In genomic region chr1:23163395-23163794, GRCh38 we compare ENCODE assay signal across 28 cellular contexts. TPM values are rescaled to one million over a fixed set of nuclear protein-coding genes. Genes with fewer than 3 reads are reported as not detected.
DNase-seq lines count a peak whose midpoint lies in the region; ATAC-seq and TF ChIP-seq lines count a peak whose summit lies in the region.
"Had no signal": no experiment of that assay in that cellular context is flagged by ENCODE, and none has a peak within 500 bp of the region (broad histone marks: within the 10 kb centered on the region; RNA-seq: fewer than 3 reads in every experiment).

No MANE protein-coding gene starts in this region.

- no peak overlapping the region for H3K27ac Mint-ChIP-seq in activated T-helper 2 cell treated with anti-CD3 and anti-CD28 coated beads, Interferon-gamma antibody, Interleukin-2, Interleukin-4, amounts not matched to agents 10 μg/mL and 5 μg/mL and 100 μg/mL, durations not matched to agents 14 hours and 24 hours and 36 hours
- H3K27ac Mint-ChIP-seq: activated naive CD4-positive, alpha-beta T cell treated with anti-CD3 and anti-CD28 coated beads, Interleukin-2, amount 50 U/mL, for 72 hours; activated T-helper 1 cell treated with anti-CD3 and anti-CD28 coated beads, Interleukin-12 subunit alpha, Interleukin-12 subunit beta, Interleukin-2, Interleukin-4 antibody, amounts not matched to agents 30 ng/mL and 10 ng/mL and 1 ng/mL, durations not matched to agents 14 hours and 24 hours and 36 hours; CD8-positive, alpha-beta T cell; stimulated activated naive CD8-positive, alpha-beta T cell treated with anti-CD3 and anti-CD28 coated beads, Interleukin-15, amount 100 ng/mL, for 72 hours had no signal

- H3K4me3 ChIP-seq in IMR-90 (ENCODE audit: insufficient read depth, low read depth, low read length) (no peak overlapping the region), fibroblast of villous mesenchyme (ENCODE audit: low read depth, low read length) (no peak overlapping the region)
- H3K4me3 ChIP-seq: gastrocnemius medialis, tibial artery had no signal

- no peak overlapping the region; the same call in 1 of the 2 replicates for H2AK5ac ChIP-seq in IMR-90 (ENCODE audit: low read depth, low read length)

- H3K18ac ChIP-seq in IMR-90 (ENCODE audit: low read depth, low read length), result peak overlapping the region; percentile 36; the same call in 1 of the 2 replicates

- H3K9me3 ChIP-seq in IMR-90 (ENCODE audit: control insufficient read depth, insufficient read depth, low read length), result no peaks in the 10 kb centered on the region
- H3K9me3 ChIP-seq: gastrocnemius medialis, tibial artery had no signal

- H3K27me3 ChIP-seq in IMR-90 (ENCODE audit: control insufficient read depth, insufficient read depth, low read length), result no peaks in the 10 kb centered on the region
- H3K27me3 ChIP-seq: gastrocnemius medialis, tibial artery had no signal

- H4K20me1 ChIP-seq in IMR-90 (ENCODE audit: insufficient read depth, low read length), result peaks cover 95% of the 10 kb centered on the region

- intact Hi-C loops in IMR-90 (cut with micrococcal nuclease), result no loop called here
- intact Hi-C loops in activated T-helper 2 cell treated with anti-CD3 and anti-CD28 coated beads, Interferon-gamma antibody, Interleukin-2, Interleukin-4, amounts not matched to agents 10 μg/mL and 5 μg/mL and 100 μg/mL, durations not matched to agents 14 hours and 24 hours and 36 hours (cut with micrococcal nuclease), result no loop called here

- 0 out of 2 replicates have a peak overlapping the region, but pooled peaks have one; percentile 9 for H3K14ac ChIP-seq in IMR-90 (replicated peaks; ENCODE audit: low read depth, low read length)

- H2AFZ ChIP-seq in IMR-90 (replicated peaks; ENCODE audit: low read length, poor library complexity), result no peak overlapping the region
- H2AFZ ChIP-seq: parathyroid adenoma had no signal

- DNase-seq in IMR-90 (no peak), amniotic epithelial cell (ENCODE audit: low read depth) (peak; percentile 55), fibroblast of villous mesenchyme (ENCODE audit: low read depth) (peak; percentile 63), medulla oblongata (ENCODE audit: extremely low spot score) (no peak), GM13976 (ENCODE audit: low spot score) (no peak)
- no peak for DNase-seq in stimulated activated CD4-positive, alpha-beta T cell treated with anti-CD3 and anti-CD28 coated beads, Interleukin-4, amount 100 ng/mL, for 1 hour
- no peak for DNase-seq in activated T-helper 2 cell treated with anti-CD3 and anti-CD28 coated beads, Interferon-gamma antibody, Interleukin-2, Interleukin-4, amounts not matched to agents 10 μg/mL and 5 μg/mL and 100 μg/mL, durations not matched to agents 14 hours and 24 hours and 36 hours (ENCODE audit: low spot score)
- DNase-seq: activated CD4-positive, alpha-beta T cell treated with anti-CD3 and anti-CD28 coated beads, Interleukin-2, amount 50 U/mL, for 4 hours; AML-193; CD8-positive, alpha-beta T cell; DMS 273 treated with DMSO at 0.1 percent for 48 hours; gastrocnemius medialis; left ventricle myocardium superior; NCI-H1694 treated with DMSO at 0.1 percent for 48 hours; NCI-H69; right cardiac atrium; stimulated activated CD4-positive, alpha-beta T cell treated with anti-CD3 and anti-CD28 coated beads, Interleukin-12 subunit alpha, Interleukin-12 subunit beta, amount 100 ng/mL, for 4 hours; stimulated activated naive CD8-positive, alpha-beta T cell treated with anti-CD3 and anti-CD28 coated beads, Interleukin-15, amount 100 ng/mL, for 72 hours; T-helper 2 cell; tibial artery had no signal

- POLR2A ChIA-PET in IMR-90 (lab: Charles Lee; ENCODE audit: unreplicated experiment), result interaction anchor here (0.7 kb wide), 1 partner anchor 181 kb away, joined by 17 read pairs; the partner anchor contains the start of gene HNRNPR

- H3K27ac ChIP-seq in IMR-90 (ENCODE audit: insufficient read depth, low read length), result no peak overlapping the region
- H3K27ac ChIP-seq: gastrocnemius medialis, KMS-11, parathyroid adenoma, tibial artery, VCaP had no signal

- WGBS in IMR-90 (ENCODE audit: extremely low coverage in 2 of 2, insufficient read length in 1 of 2), 2 experiments, result no CpG with 5 or more reads among the region's 3 CpGs

- H3K4me3 Mint-ChIP-seq in activated T-helper 2 cell treated with anti-CD3 and anti-CD28 coated beads, Interferon-gamma antibody, Interleukin-2, Interleukin-4, amounts not matched to agents 10 μg/mL and 5 μg/mL and 100 μg/mL, durations not matched to agents 14 hours and 24 hours and 36 hours (ENCODE audit: low read depth), result no peak overlapping the region
- H3K4me3 Mint-ChIP-seq: activated T-helper 1 cell treated with anti-CD3 and anti-CD28 coated beads, Interleukin-12 subunit alpha, Interleukin-12 subunit beta, Interleukin-2, Interleukin-4 antibody, amounts not matched to agents 30 ng/mL and 10 ng/mL and 1 ng/mL, durations not matched to agents 14 hours and 24 hours and 36 hours; CD8-positive, alpha-beta T cell; stimulated activated naive CD8-positive, alpha-beta T cell treated with anti-CD3 and anti-CD28 coated beads, Interleukin-15, amount 100 ng/mL, for 72 hours had no signal

- dilution Hi-C loops in IMR-90 (cut with HindIII; ENCODE audit: low sequenced_read_pairs, unreplicated experiment), result no loop called here

- in situ Hi-C loops in IMR-90 (cut with MboI; ENCODE audit: low sequenced_read_pairs) (no loop called here), GM13976 (cut with MboI; ENCODE audit: low sequenced_read_pairs, unreplicated experiment) (no loop called here)

- no peak overlapping the region for H2BK20ac ChIP-seq in IMR-90 (ENCODE audit: low read depth, low read length)

- peaks cover 3% of the 10 kb centered on the region for H3K36me3 Mint-ChIP-seq in activated T-helper 2 cell treated with anti-CD3 and anti-CD28 coated beads, Interferon-gamma antibody, Interleukin-2, Interleukin-4, amounts not matched to agents 10 μg/mL and 5 μg/mL and 100 μg/mL, durations not matched to agents 14 hours and 24 hours and 36 hours (ENCODE audit: low read depth)
- H3K36me3 Mint-ChIP-seq: activated naive CD4-positive, alpha-beta T cell treated with anti-CD3 and anti-CD28 coated beads, Interleukin-2, amount 50 U/mL, for 72 hours had no signal

- H3K36me3 ChIP-seq in IMR-90 (ENCODE audit: control insufficient read depth, insufficient read depth, low read length), result no peaks in the 10 kb centered on the region
- H3K36me3 ChIP-seq: gastrocnemius medialis, tibial artery had no signal

- TF ChIP-seq POLR2A in IMR-90 (IDR thresholded peaks at IDR 0.05; ENCODE audit: low read depth, low read length), result no peak

- H3K79me1 ChIP-seq in IMR-90 (ENCODE audit: low read depth in 1 of 2, low read length in 2 of 2), result peaks cover 2 to 50% of the 10 kb centered on the region in 2 experiments; a peak in 2 of 4 replicates

- BruUV-seq in IMR-90 (replicated peaks; lab: Mats Ljungman, UMichigan), result no TSS peak

- H3K56ac ChIP-seq in IMR-90 (ENCODE audit: extremely low read depth, insufficient read depth, low read length), result no peak overlapping the region

- no peak overlapping the region for H3K4ac ChIP-seq in IMR-90 (ENCODE audit: low read depth, low read length)

- H3K23ac ChIP-seq in IMR-90 (ENCODE audit: low read depth, low read length), result no peak overlapping the region

- no peak overlapping the region for H2BK120ac ChIP-seq in IMR-90 (ENCODE audit: low read depth, low read length)

- H3K4me1 ChIP-seq in IMR-90 (ENCODE audit: control insufficient read depth, insufficient read depth, low read length), result peaks cover 4% of the 10 kb centered on the region

- no peak overlapping the region for H2BK5ac ChIP-seq in IMR-90 (ENCODE audit: low read depth, low read length, poor library complexity, severe bottlenecking)

- H3K4me2 ChIP-seq in IMR-90 (ENCODE audit: low read depth, low read length), result peak overlapping the region; percentile 51; the same call in 1 of the 2 replicates
- H3K4me2 ChIP-seq: KMS-11 had no signal

- H2BK15ac ChIP-seq in IMR-90 (ENCODE audit: low read depth, low read length), result no peak overlapping the region

- H3K9me1 ChIP-seq in IMR-90 (ENCODE audit: insufficient read depth, low read length), result peaks cover 21% of the 10 kb centered on the region

- H4K5ac ChIP-seq in IMR-90 (ENCODE audit: low read depth, low read length), result peak overlapping the region; percentile 57; the same call in 1 of the 2 replicates

- H2AK9ac ChIP-seq in IMR-90 (replicated peaks; ENCODE audit: low read depth, low read length, poor library complexity), result no peak overlapping the region

- H3K9me3 Mint-ChIP-seq in activated T-helper 2 cell treated with anti-CD3 and anti-CD28 coated beads, Interferon-gamma antibody, Interleukin-2, Interleukin-4, amounts not matched to agents 10 μg/mL and 5 μg/mL and 100 μg/mL, durations not matched to agents 14 hours and 24 hours and 36 hours, result no peaks in the 10 kb centered on the region
- H3K9me3 Mint-ChIP-seq: activated naive CD4-positive, alpha-beta T cell treated with anti-CD3 and anti-CD28 coated beads, Interleukin-2, amount 50 U/mL, for 72 hours; activated T-helper 1 cell treated with anti-CD3 and anti-CD28 coated beads, Interleukin-12 subunit alpha, Interleukin-12 subunit beta, Interleukin-2, Interleukin-4 antibody, amounts not matched to agents 30 ng/mL and 10 ng/mL and 1 ng/mL, durations not matched to agents 14 hours and 24 hours and 36 hours; CD8-positive, alpha-beta T cell; stimulated activated naive CD8-positive, alpha-beta T cell treated with anti-CD3 and anti-CD28 coated beads, Interleukin-15, amount 100 ng/mL, for 72 hours had no signal

- TF ChIP-seq CTCF in IMR-90 (conservative IDR thresholded peaks at IDR 0.05; ENCODE audit: low read depth, low read length) (no peak), fibroblast of villous mesenchyme (IDR thresholded peaks at IDR 0.05; ENCODE audit: insufficient read depth, low read depth, low read length) (no peak), GM13976 (IDR thresholded peaks at IDR 0.05; ENCODE audit: borderline replicate concordance, control extremely low read depth, extremely low read depth, insufficient read depth, missing control alignments) (no peak)

- no peak for ATAC-seq in IMR-90 (ENCODE audit: low read depth)
- ATAC-seq: activated naive CD4-positive, alpha-beta T cell treated with anti-CD3 and anti-CD28 coated beads, Interleukin-2, amount 50 U/mL, for 72 hours; CD8-positive, alpha-beta T cell; gastrocnemius medialis; left ventricle myocardium superior; right cardiac atrium; stimulated activated naive CD8-positive, alpha-beta T cell treated with anti-CD3 and anti-CD28 coated beads, Interleukin-15, amount 100 ng/mL, for 72 hours had no signal

- H3K27me3 Mint-ChIP-seq in activated T-helper 2 cell treated with anti-CD3 and anti-CD28 coated beads, Interferon-gamma antibody, Interleukin-2, Interleukin-4, amounts not matched to agents 10 μg/mL and 5 μg/mL and 100 μg/mL, durations not matched to agents 14 hours and 24 hours and 36 hours (ENCODE audit: low read depth), result peaks cover 2% of the 10 kb centered on the region
- H3K27me3 Mint-ChIP-seq: stimulated activated naive CD8-positive, alpha-beta T cell treated with anti-CD3 and anti-CD28 coated beads, Interleukin-15, amount 100 ng/mL, for 72 hours had no signal

- no peak overlapping the region for H4K91ac ChIP-seq in IMR-90 (ENCODE audit: insufficient read depth, low read depth, low read length)

- no peak overlapping the region for H3K9ac ChIP-seq in IMR-90 (ENCODE audit: low read depth, low read length)
- H3K9ac ChIP-seq: KMS-11, parathyroid adenoma had no signal

- 0 out of 4 replicates have a peak overlapping the region, but pooled peaks of 1 of the 2 experiments have one; percentile 39 for H4K8ac ChIP-seq in IMR-90 (ENCODE audit: low read depth in 2 of 2, low read length in 2 of 2)

- no peak for TF ChIP-seq RAD21 in IMR-90 (IDR thresholded peaks at IDR 0.05; ENCODE audit: low read length)

- H3K4me1 Mint-ChIP-seq in activated T-helper 2 cell treated with anti-CD3 and anti-CD28 coated beads, Interferon-gamma antibody, Interleukin-2, Interleukin-4, amounts not matched to agents 10 μg/mL and 5 μg/mL and 100 μg/mL, durations not matched to agents 14 hours and 24 hours and 36 hours (ENCODE audit: low read depth), result peaks cover 13% of the 10 kb centered on the region

- CTCF ChIA-PET in IMR-90 (lab: Yijun Ruan, JAX), result interaction anchor here (0.5 kb wide), 2 partner anchors 62 to 199 kb away, joined by 3 read pairs; no protein-coding TSS in a partner anchor

RNA-seq across cellular contexts. Expression of gene LUZP1, which starts 5.3 kb away (rescaled TPM):
- total RNA-seq in IMR-90 (2012; rRNA removed), result 31.7 and 36.1 TPM in 2 replicates
- polyA plus RNA-seq in IMR-90 (2012; rRNA removed), result 12.9 and 13.1 TPM in 2 replicates
- 5.5 and 5.7 TPM in 2 replicates for polyA plus RNA-seq in IMR-90 (2012; cell fraction: cytosol; rRNA removed)
- polyA plus RNA-seq in IMR-90 (2012; cell fraction: nucleus; rRNA removed; ENCODE audit: low replicate concordance), result 6.7 and 17.7 TPM in 2 replicates
- total RNA-seq in fibroblast of villous mesenchyme, result 44.1 and 55.3 TPM in 2 replicates
- 19.7 and 21.6 TPM in 2 replicates for total RNA-seq in activated T-helper 2 cell treated with anti-CD3 and anti-CD28 coated beads, Interferon-gamma antibody, Interleukin-2, Interleukin-4, amounts not matched to agents 10 μg/mL and 5 μg/mL and 100 μg/mL, durations not matched to agents 14 hours and 24 hours and 36 hours

RNA-seq across cellular contexts. Expression of gene HTR1D, which starts 53.9 kb away (rescaled TPM):
- total RNA-seq in IMR-90 (2012; rRNA removed) (under 0.01 and 0.18 TPM in 2 replicates), fibroblast of villous mesenchyme (0.86 and 2.3 TPM in 2 replicates)
- 0.03 and 0.06 TPM in 2 replicates for polyA plus RNA-seq in IMR-90 (2012; rRNA removed)
- polyA plus RNA-seq in IMR-90 (2012; cell fraction: cytosol; rRNA removed), result 0.04 TPM in 1 of 2 replicates, not detected in the other
- 0.10 and 0.13 TPM in 2 replicates for polyA plus RNA-seq in IMR-90 (2012; cell fraction: nucleus; rRNA removed; ENCODE audit: low replicate concordance)
- total RNA-seq in activated T-helper 2 cell treated with anti-CD3 and anti-CD28 coated beads, Interferon-gamma antibody, Interleukin-2, Interleukin-4, amounts not matched to agents 10 μg/mL and 5 μg/mL and 100 μg/mL, durations not matched to agents 14 hours and 24 hours and 36 hours, result not detected in 2 replicates
- total RNA-seq: activated naive CD4-positive, alpha-beta T cell treated with anti-CD3 and anti-CD28 coated beads, Interleukin-2, amount 50 U/mL, for 72 hours; activated T-helper 1 cell treated with anti-CD3 and anti-CD28 coated beads, Interleukin-12 subunit alpha, Interleukin-12 subunit beta, Interleukin-2, Interleukin-4 antibody, amounts not matched to agents 30 ng/mL and 10 ng/mL and 1 ng/mL, durations not matched to agents 14 hours and 24 hours and 36 hours; CD8-positive, alpha-beta T cell; cerebellum; epithelial cell of proximal tubule; gastrocnemius medialis; right cardiac atrium had no signal
- polyA plus RNA-seq: neural cell had no signal

Comparison
In these comparisons a context has a peak if more than half of its experiments do, and no peak if none do; other contexts are left out.
1. DNase-seq: peak in amniotic epithelial cell (single experiment) and fibroblast of villous mesenchyme (single experiment); none in IMR-90 (single experiment), stimulated activated CD4-positive, alpha-beta T cell treated with anti-CD3 and anti-CD28 coated beads, Interleukin-4, amount 100 ng/mL, for 1 hour (single experiment), activated T-helper 2 cell treated with anti-CD3 and anti-CD28 coated beads, Interferon-gamma antibody, Interleukin-2, Interleukin-4, amounts not matched to agents 10 μg/mL and 5 μg/mL and 100 μg/mL, durations not matched to agents 14 hours and 24 hours and 36 hours (single experiment), medulla oblongata (single experiment) and GM13976 (single experiment).